8 cellular contexts compared by ENCODE assay signal in the genomic region with DNA sequence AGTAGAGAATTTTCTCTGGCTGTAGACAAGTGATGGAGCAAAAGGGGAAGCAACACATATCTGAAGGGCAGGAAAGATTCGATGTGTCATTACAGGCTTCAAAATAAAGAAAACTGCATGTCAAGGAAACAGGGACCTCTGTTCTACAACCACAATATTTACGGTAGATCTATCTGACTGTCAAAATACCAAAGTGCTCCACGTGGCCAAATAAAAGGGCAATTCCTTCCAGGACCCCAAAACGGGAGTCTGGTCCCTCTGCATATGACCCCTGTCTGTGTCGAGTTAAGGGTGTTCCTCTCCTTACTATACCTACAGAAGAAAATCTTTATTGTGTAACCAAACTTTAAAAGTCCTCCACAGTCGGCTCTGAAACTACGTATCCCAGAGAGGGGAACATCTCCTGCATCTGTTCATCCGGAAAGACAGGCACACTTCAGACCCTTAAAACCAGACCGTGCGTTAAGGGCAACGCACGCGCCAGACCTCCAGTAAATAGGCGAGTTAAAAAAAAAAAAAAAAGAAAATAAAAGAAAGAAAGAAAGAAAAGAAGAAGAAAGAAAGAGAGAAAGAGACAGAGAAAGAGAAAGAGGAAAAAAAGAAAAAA. TPM values are rescaled to one million over a fixed set of nuclear protein-coding genes. Genes with fewer than 3 reads are reported as not detected.
DNase-seq lines count a peak whose midpoint lies in the region; ATAC-seq and TF ChIP-seq lines count a peak whose summit lies in the region.

No MANE protein-coding gene starts in this region.

- H3K4me1 ChIP-seq in CD8-positive, alpha-beta T cell (ENCODE audit: insufficient read depth, low read length): peaks cover 26% of the 10 kb centered on the region
- H3K4me1 ChIP-seq in ascending aorta: peaks cover 0 to 12% of the 10 kb centered on the region in 2 donors
- peaks cover 7 to 12% of the 10 kb centered on the region in 2 donors for H3K4me1 ChIP-seq in lung (ENCODE audit: control insufficient read depth in 2 of 2, insufficient read depth in 2 of 2, low read length in 2 of 2)

- no peak for ATAC-seq in CD8-positive, alpha-beta T cell
- ATAC-seq in lung (ENCODE audit: insufficient read depth, low FRiP score) (no peak), GM18867 (IDR thresholded peaks at IDR 0.05; ENCODE audit: unreplicated experiment) (no peak), HG03175 (IDR thresholded peaks at IDR 0.05; ENCODE audit: unreplicated experiment) (no peak), HG03342 (IDR thresholded peaks at IDR 0.05; ENCODE audit: unreplicated experiment) (no peak)

- H3K4me3 ChIP-seq in CD8-positive, alpha-beta T cell (ENCODE audit: low read depth, low read length): peak overlapping the region; percentile 88
- H3K4me3 ChIP-seq in ascending aorta: peak overlapping the region; percentile 52 to 100
- peak overlapping the region; percentile 62 for H3K4me3 ChIP-seq in lung

- POLR2A ChIA-PET in CD8-positive, alpha-beta T cell (lab: Charles Lee): interaction anchor here (1.0 to 1.7 kb wide), 2 partner anchors 37 to 358 kb away, joined by 3 to 7 read pairs; partner anchors contain the start of gene INTS4
- POLR2A ChIA-PET in HEK293T (lab: Yijun Ruan, JAX): interaction anchor here (0.5 to 1.3 kb wide), 5 partner anchors 13 to 841 kb away, joined by 3 to 8 read pairs (median 3); partner anchors contain the start of genes AQP11 and INTS4

- TF ChIP-seq CTCF in CD8-positive, alpha-beta T cell (IDR thresholded peaks at IDR 0.05): no peak
- TF ChIP-seq CTCF in ascending aorta (IDR thresholded peaks at IDR 0.05) (no peak), lung (IDR thresholded peaks at IDR 0.05; ENCODE audit: control extremely low read depth, extremely low read depth) (no peak)

- DNase-seq in CD8-positive, alpha-beta T cell: no peak
- DNase-seq in Kasumi-1 (lab: John Stamatoyannopoulos, UW) (peak; percentile 40 to 58), ascending aorta (ENCODE audit: low spot score in 2 of 2) (no peak), lung (ENCODE audit: low spot score) (no peak), HEK293T (ENCODE audit: extremely low spot score) (no peak)

- no peaks in the 10 kb centered on the region for H3K9me3 ChIP-seq in CD8-positive, alpha-beta T cell (ENCODE audit: low read length)
- H3K9me3 ChIP-seq in ascending aorta: no peaks in the 10 kb centered on the region
- H3K9me3 ChIP-seq in lung (ENCODE audit: control insufficient read depth in 2 of 2, insufficient read depth in 1 of 2, low read length in 1 of 2): no peaks in the 10 kb centered on the region

- CTCF ChIA-PET in CD8-positive, alpha-beta T cell (lab: Charles Lee): no interaction called here
- CTCF ChIA-PET in HEK293T (lab: Yijun Ruan, JAX): interaction anchor here (0.6 to 0.7 kb wide), 2 partner anchors 17 to 125 kb away, joined by 3 read pairs; no protein-coding TSS in a partner anchor

- H3K27ac ChIP-seq in CD8-positive, alpha-beta T cell (ENCODE audit: low read depth, low read length): peak overlapping the region; percentile 62
- H3K27ac ChIP-seq in ascending aorta: peak overlapping the region; percentile 72 to 73
- H3K27ac ChIP-seq in lung (ENCODE audit: low read depth in 1 of 2, low read length in 1 of 2): peak overlapping the region; percentile 40 to 58

- H3K9me3 Mint-ChIP-seq in CD8-positive, alpha-beta T cell: no peaks in the 10 kb centered on the region

- WGBS in lung, 2 donors: 2 to 4% methylated on average over 14 of the region's 14 CpGs

- peaks cover 48% of the 10 kb centered on the region for H3K4me1 Mint-ChIP-seq in CD8-positive, alpha-beta T cell (ENCODE audit: low read depth)

- H3K27me3 ChIP-seq in CD8-positive, alpha-beta T cell (ENCODE audit: insufficient read depth, low read length): no peaks in the 10 kb centered on the region
- H3K27me3 ChIP-seq in ascending aorta (no peaks in the 10 kb centered on the region), lung (ENCODE audit: control insufficient read depth, insufficient read depth) (no peaks in the 10 kb centered on the region)

- H3K36me3 Mint-ChIP-seq in CD8-positive, alpha-beta T cell: peaks cover 21% of the 10 kb centered on the region

- H3K27me3 Mint-ChIP-seq in CD8-positive, alpha-beta T cell (ENCODE audit: low read depth): no peaks in the 10 kb centered on the region

- H3K27ac Mint-ChIP-seq in CD8-positive, alpha-beta T cell: peak overlapping the region; percentile 97

- intact Hi-C loops in CD8-positive, alpha-beta T cell (cut with DNase I, micrococcal nuclease): loop anchor here (1.0 to 10.0 kb wide), 10 partner anchors 160 to 1822 kb away; partner anchors contain the start of genes CAPN5 (in 1 of the 2), EMSY (in 1 of the 2), NDUFC2 (in 1 of the 2) and PAK1 (in 1 of the 2)
- intact Hi-C loops in ascending aorta (cut with DNase I): loop anchor here (5.0 kb wide), 1 partner anchor 185 kb away; the partner anchor contains the start of genes AAMDC and RSF1

- no peaks in the 10 kb centered on the region for H3K36me3 ChIP-seq in CD8-positive, alpha-beta T cell (ENCODE audit: insufficient read depth, low read length)
- no peaks in the 10 kb centered on the region for H3K36me3 ChIP-seq in ascending aorta
- no peaks in the 10 kb centered on the region for H3K36me3 ChIP-seq in lung (ENCODE audit: control insufficient read depth in 2 of 2, insufficient read depth in 2 of 2, low read length in 2 of 2)

- peak overlapping the region; percentile 95 for H3K4me3 Mint-ChIP-seq in CD8-positive, alpha-beta T cell

TF ChIP-seq in HEK293T, 16 proteins besides CTCF, POLR2A, EP300 and RAD21:
- TF ChIP-seq ARNT (IDR thresholded peaks at IDR 0.05): no peak
- TF ChIP-seq ELF4 (IDR thresholded peaks at IDR 0.05): no peak
- TF ChIP-seq FOXM1 (IDR thresholded peaks at IDR 0.05; ENCODE audit: borderline replicate concordance): no peak
- no peak for TF ChIP-seq ZNF384 (IDR thresholded peaks at IDR 0.05)
- TF ChIP-seq TARDBP (IDR thresholded peaks at IDR 0.05): no peak
- TF ChIP-seq FOXK2 (IDR thresholded peaks at IDR 0.05): no peak
- no peak for TF ChIP-seq PKNOX1 (IDR thresholded peaks at IDR 0.05)
- TF ChIP-seq LEF1 (IDR thresholded peaks at IDR 0.05; ENCODE audit: borderline replicate concordance): no peak
- no peak for TF ChIP-seq SP1 (IDR thresholded peaks at IDR 0.05)
- TF ChIP-seq CTBP1 (IDR thresholded peaks at IDR 0.05; ENCODE audit: borderline replicate concordance): no peak
- TF ChIP-seq SUZ12 (IDR thresholded peaks at IDR 0.05): no peak
- TF ChIP-seq HDGF (IDR thresholded peaks at IDR 0.05; ENCODE audit: borderline replicate concordance): no peak

RNA-seq across cellular contexts. Expression of gene CLNS1A, which starts 0.8 kb away (rescaled TPM):
- total RNA-seq in CD8-positive, alpha-beta T cell: 10 to 100 TPM; 84.6 to 87.5 TPM
- 43.6 TPM for total RNA-seq in ascending aorta
- 100 to 1,000 TPM in 1 of 2 donors, 10 to 100 TPM in 1; 64.5 to 135 TPM for total RNA-seq in lung
- polyA plus RNA-seq in lung: 10 to 100 TPM; 42.5 to 63.6 TPM

RNA-seq across cellular contexts. Expression of gene AQP11, which starts 47.1 kb away (rescaled TPM):
- total RNA-seq in CD8-positive, alpha-beta T cell: under 1 TPM; 0.24 to 0.31 TPM
- 0.64 TPM for total RNA-seq in ascending aorta
- under 1 TPM; 0.58 to 0.74 TPM for total RNA-seq in lung
- polyA plus RNA-seq in lung: under 1 TPM; 0.17 to 0.22 TPM

Comparison
In these comparisons a context has a peak if more than half of its experiments do, and no peak if none do; other contexts are left out.
1. DNase-seq: peak in Kasumi-1 (2 of 2); none in CD8-positive, alpha-beta T cell (0 of 7), ascending aorta (0 of 2), lung (single experiment) and HEK293T (single experiment).
2. Peak in every context shown above with its lines, with median percentiles within 50 percentile points of each other: H3K27ac ChIP-seq and H3K4me3 ChIP-seq.